Comparison of ENCODE assay signal across 1 cellular context in genomic region chr5:103589416-103590175, GRCh38.
A peak's percentile ranks its signal among the peaks of the same experiment; 100 is the strongest.
TF ChIP-seq lines count a peak whose summit lies in the region.

No MANE protein-coding gene starts in this region.

TF ChIP-seq in HepG2, 621 proteins besides CTCF, POLR2A, EP300 and RAD21:
- no peak for TF ChIP-seq ZNF616 (CRISPR knock-in tag; IDR thresholded peaks at IDR 0.05; ENCODE audit: low read depth)
- TF ChIP-seq NFE2L2 (IDR thresholded peaks at IDR 0.05; ENCODE audit: low read length) = peak; percentile 55
